1 cellular context compared by ENCODE assay signal in genomic region chr1:111507411-111508201, GRCh38.
A peak's percentile ranks its signal among the peaks of the same experiment; 100 is the strongest.
TF ChIP-seq lines count a peak whose summit lies in the region.

No MANE protein-coding gene starts in this region.

TF ChIP-seq in K562, 482 proteins besides CTCF, POLR2A, EP300 and RAD21 (continued from another document):
- TF ChIP-seq ZNF764 (CRISPR knock-in tag; IDR thresholded peaks at IDR 0.05; ENCODE audit: low read depth): no peak
- no peak for TF ChIP-seq SNIP1 (IDR thresholded peaks at IDR 0.05; ENCODE audit: low read depth)
- TF ChIP-seq NBN (IDR thresholded peaks at IDR 0.05; ENCODE audit: low read depth): peak; percentile 26; the same call in 1 of the 2 replicates
- no peak for TF ChIP-seq ZBTB5 (IDR thresholded peaks at IDR 0.05)
- peak; percentile 54; the same call in 1 of the 2 replicates for TF ChIP-seq ZNF76 (CRISPR knock-in tag; IDR thresholded peaks at IDR 0.05; ENCODE audit: borderline replicate concordance)
- TF ChIP-seq PRMT5 (CRISPR knock-in tag; IDR thresholded peaks at IDR 0.05): no peak
- peak; percentile 2 for TF ChIP-seq ZFP36 (IDR thresholded peaks at IDR 0.05; ENCODE audit: low read depth, low read length, partially characterized antibody)
- TF ChIP-seq ZFP91 (CRISPR knock-in tag; IDR thresholded peaks at IDR 0.05): no peak
- TF ChIP-seq RFX1 (IDR thresholded peaks at IDR 0.05): no peak
- TF ChIP-seq ZNF609 (CRISPR knock-in tag; IDR thresholded peaks at IDR 0.05; ENCODE audit: borderline replicate concordance): no peak
- no peak for TF ChIP-seq MLX (CRISPR knock-in tag; conservative IDR thresholded peaks at IDR 0.05)
- TF ChIP-seq TOE1 (IDR thresholded peaks at IDR 0.05; ENCODE audit: borderline replicate concordance): no peak
- TF ChIP-seq TOE1 (CRISPR knock-in tag; IDR thresholded peaks at IDR 0.05; ENCODE audit: borderline replicate concordance, low read depth): 0 out of 2 replicates have a peak, but pooled peaks have one; percentile 38
